ENCODE assay signal across 10 cellular contexts in the genomic region with DNA sequence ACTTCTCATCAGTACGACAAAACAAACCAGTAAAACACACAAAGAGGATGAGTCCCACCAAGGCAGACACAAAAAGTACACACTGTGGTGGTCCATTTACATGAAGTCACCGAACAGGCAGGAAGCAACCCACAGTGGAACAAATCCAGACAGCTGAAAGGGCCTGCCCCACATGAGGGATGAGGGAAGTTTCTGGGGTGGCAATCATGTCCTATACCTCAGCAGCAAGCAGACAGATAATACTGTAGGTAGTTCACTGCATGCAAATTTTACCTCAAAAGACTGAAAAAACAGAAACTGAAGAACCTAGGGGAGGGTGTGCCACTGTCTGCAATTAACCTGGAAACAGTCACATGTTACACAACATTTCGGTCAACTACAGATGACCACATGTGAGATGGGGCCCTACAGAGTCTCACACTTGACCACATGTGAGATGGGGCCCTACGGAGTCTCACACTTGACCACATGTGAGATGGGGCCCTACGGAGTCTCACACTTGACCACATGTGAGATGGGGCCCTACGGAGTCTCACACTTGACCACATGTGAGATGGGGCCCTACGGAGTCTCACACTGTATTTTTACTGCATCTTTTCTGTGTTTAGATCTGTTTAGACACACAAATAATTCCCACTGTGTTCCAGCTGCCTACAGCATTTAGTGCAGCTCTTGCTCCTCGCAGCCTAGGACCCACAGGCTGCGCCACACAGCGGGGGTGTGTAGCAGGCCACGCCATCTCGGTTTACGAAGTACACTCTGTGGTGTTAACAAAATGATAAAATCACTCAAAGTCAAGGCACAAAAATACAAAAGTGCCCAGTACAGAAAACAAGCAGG. TPM values are rescaled to one million over a fixed set of nuclear protein-coding genes. Genes with fewer than 3 reads are reported as not detected.
DNase-seq lines count a peak whose midpoint lies in the region; ATAC-seq and TF ChIP-seq lines count a peak whose summit lies in the region.
"Had no signal": no experiment of that assay in that cellular context is flagged by ENCODE, and none has a peak within 500 bp of the region (broad histone marks: within the 10 kb centered on the region; RNA-seq: fewer than 3 reads in every experiment).

No MANE protein-coding gene starts in this region.

- H3K9me3 ChIP-seq in psoas muscle = no peaks in the 10 kb centered on the region

- H3K36me3 Mint-ChIP-seq in activated CD4-positive, alpha-beta memory T cell treated with anti-CD3 and anti-CD28 coated beads for 36 hours = peaks cover 54% of the 10 kb centered on the region

- no peaks in the 10 kb centered on the region for H3K27me3 ChIP-seq in psoas muscle (ENCODE audit: insufficient read depth in 3 of 3, low read length in 2 of 3)

- peak overlapping the region; percentile 40 for H3K4me3 Mint-ChIP-seq in activated CD4-positive, alpha-beta memory T cell treated with anti-CD3 and anti-CD28 coated beads for 36 hours

- no peaks in the 10 kb centered on the region for H3K4me1 ChIP-seq in psoas muscle

- intact Hi-C loops in activated CD4-positive, alpha-beta memory T cell treated with anti-CD3 and anti-CD28 coated beads for 36 hours (cut with micrococcal nuclease) = loop anchor here (1.0 to 2.0 kb wide), 2 partner anchors 10 to 23 kb away; a partner anchor contains a TSS
- intact Hi-C loops in psoas muscle (cut with DNase I) = no loop called here

- no peaks in the 10 kb centered on the region for H3K9me3 Mint-ChIP-seq in activated CD4-positive, alpha-beta memory T cell treated with anti-CD3 and anti-CD28 coated beads for 36 hours

- H3K27me3 Mint-ChIP-seq in activated CD4-positive, alpha-beta memory T cell treated with anti-CD3 and anti-CD28 coated beads for 36 hours = no peaks in the 10 kb centered on the region

- H3K4me3 ChIP-seq in psoas muscle = no peak overlapping the region

- H3K27ac ChIP-seq in psoas muscle = peak overlapping the region; percentile 52

- CTCF ChIA-PET in activated CD4-positive, alpha-beta memory T cell treated with anti-CD3 and anti-CD28 coated beads for 36 hours (lab: Charles Lee) = interaction anchor here (1.2 to 1.8 kb wide), 2 partner anchors 16 to 23 kb away, joined by 5 read pairs; a partner anchor contains a TSS

- peaks cover 12 to 90% of the 10 kb centered on the region in 2 donors for H3K36me3 ChIP-seq in psoas muscle (ENCODE audit: insufficient read depth in 1 of 2, low read depth in 1 of 2)

- WGBS in psoas muscle, 3 donors = 77 to 82% (median 81%) methylated on average over 12 to 13 of the region's 13 CpGs

- peak; percentile 42 for DNase-seq in activated CD4-positive, alpha-beta memory T cell treated with anti-CD3 and anti-CD28 coated beads for 36 hours
- DNase-seq in psoas muscle (no peak), HuH-7 (ENCODE audit: low spot score) (no peak), H4 (ENCODE audit: low spot score) (no peak), NCI-H82 treated with DMSO at 0.1 percent for 48 hours (lab: John Stamatoyannopoulos, UW; ENCODE audit: unreplicated experiment) (no peak)
- DNase-seq in stimulated activated CD4-positive, alpha-beta T cell treated with anti-CD3 and anti-CD28 coated beads, Interleukin-2, amount 100 ng/mL, for 24 hours = no peak

- peaks cover 41% of the 10 kb centered on the region for H3K4me1 Mint-ChIP-seq in activated CD4-positive, alpha-beta memory T cell treated with anti-CD3 and anti-CD28 coated beads for 36 hours (ENCODE audit: low read depth)

- ATAC-seq in GM19023 (IDR thresholded peaks at IDR 0.05; ENCODE audit: unreplicated experiment) (peak; percentile 96), HG02623 (IDR thresholded peaks at IDR 0.05; ENCODE audit: unreplicated experiment) (peak; percentile 76), psoas muscle (no peak)

- peak overlapping the region; percentile 83 for H3K27ac Mint-ChIP-seq in activated CD4-positive, alpha-beta memory T cell treated with anti-CD3 and anti-CD28 coated beads for 36 hours

- POLR2A ChIA-PET in activated CD4-positive, alpha-beta memory T cell treated with anti-CD3 and anti-CD28 coated beads for 36 hours (lab: Charles Lee) = interaction anchor here (0.8 to 1.2 kb wide), 2 partner anchors 23 to 181 kb away, joined by 3 to 4 read pairs; a partner anchor contains a TSS

- no peak for TF ChIP-seq CTCF in psoas muscle (IDR thresholded peaks at IDR 0.05)

RNA-seq across cellular contexts. Expression of a gene that starts 22.2 kb away (rescaled TPM):
- 10 to 100 TPM; 66.6 to 72.4 TPM for total RNA-seq in activated CD4-positive, alpha-beta memory T cell treated with anti-CD3 and anti-CD28 coated beads for 36 hours
- 10 to 100 TPM; 22.5 to 37.1 (median 26.4) TPM for total RNA-seq in psoas muscle
- polyA plus RNA-seq in psoas muscle = 10 to 100 TPM; 19.9 to 28.2 (median 26.6) TPM
- total RNA-seq in H4 (2014; rRNA removed; shearing (Covaris generic)) = 62.4 and 68.1 TPM in 2 replicates

RNA-seq across cellular contexts. Expression of a gene that starts 23.1 kb away (rescaled TPM):
- total RNA-seq in activated CD4-positive, alpha-beta memory T cell treated with anti-CD3 and anti-CD28 coated beads for 36 hours = 10 to 100 TPM; 65.9 to 70.2 TPM
- 100 to 1,000 TPM; 123 to 152 (median 137) TPM for total RNA-seq in psoas muscle
- polyA plus RNA-seq in psoas muscle = 100 to 1,000 TPM in 1 of 3 donors, 10 to 100 TPM in 2; 75.4 to 180 (median 86.6) TPM
- total RNA-seq in H4 (2014; rRNA removed; shearing (Covaris generic)) = 61.0 and 62.3 TPM in 2 replicates

RNA-seq across cellular contexts. Expression of a gene that starts 27.8 kb away (rescaled TPM):
- not detected for total RNA-seq in activated CD4-positive, alpha-beta memory T cell treated with anti-CD3 and anti-CD28 coated beads for 36 hours
- not detected for total RNA-seq in psoas muscle
- polyA plus RNA-seq in psoas muscle = not detected
- total RNA-seq in H4 (2014; rRNA removed; shearing (Covaris generic)) = not detected in 2 replicates
- total RNA-seq: bronchial epithelial cell, LHCN-M2 had no signal

Comparison
In these comparisons a context has a peak if more than half of its experiments do, and no peak if none do; other contexts are left out.
1. ATAC-seq: peak in GM19023 (single experiment) and HG02623 (single experiment); none in psoas muscle (0 of 4).